21 cellular contexts compared by ENCODE assay signal in genomic region chr2:60158262-60158661, GRCh38.
DNase-seq lines count a peak whose midpoint lies in the region; ATAC-seq and TF ChIP-seq lines count a peak whose summit lies in the region.
"Had no signal": no experiment of that assay in that cellular context is flagged by ENCODE, and none has a peak within 500 bp of the region (broad histone marks: within the 10 kb centered on the region; RNA-seq: fewer than 3 reads in every experiment).

No MANE protein-coding gene starts in this region.

- DNase-seq in G401 (ENCODE audit: low spot score) (peak; percentile 44), T-helper 9 cell (no peak), GM19238 (ENCODE audit: insufficient read length, low spot score) (no peak), upper lobe of left lung (no peak), left lobe of liver (ENCODE audit: low spot score) (no peak)
- DNase-seq: activated CD4-positive, alpha-beta T cell treated with anti-CD3 and anti-CD28 coated beads, Interleukin-2, amount 10 ng/mL, durations not matched to agents 24 days and 14 days; C1 segment of cervical spinal cord; dermis blood vessel endothelial cell; foreskin fibroblast; hypothalamus; NCI-H1417 treated with DMSO at 0.1 percent for 48 hours; NCI-H526 treated with DMSO at 0.1 percent for 48 hours; nucleus accumbens; spleen; stimulated activated CD8-positive, alpha-beta memory T cell treated with anti-CD3 and anti-CD28 coated beads, Interleukin-4, amount 100 ng/mL, for 48 hours had no signal

- WGBS in upper lobe of left lung, 2 donors: 83 to 88% methylated on average over 1 of the region's 1 CpG

- in situ Hi-C loops in G401 (cut with HindIII; ENCODE audit: low sequenced_read_pairs): no loop called here

- no peaks in the 10 kb centered on the region for H3K9me3 ChIP-seq in upper lobe of left lung
- H3K9me3 ChIP-seq: vagina had no signal

- ATAC-seq in GM18870 (IDR thresholded peaks at IDR 0.05; ENCODE audit: unreplicated experiment): peak; percentile 65
- peak; percentile 49 for ATAC-seq in GM21825 (IDR thresholded peaks at IDR 0.05; ENCODE audit: unreplicated experiment)
- peak; percentile 80 for ATAC-seq in HG03095 (IDR thresholded peaks at IDR 0.05; ENCODE audit: unreplicated experiment)
- no peak for ATAC-seq in upper lobe of left lung (ENCODE audit: low FRiP score in 2 of 2)
- ATAC-seq in left lobe of liver: no peak
- ATAC-seq: HepG2 had no signal

- no peaks in the 10 kb centered on the region for H3K36me3 ChIP-seq in upper lobe of left lung
- H3K36me3 ChIP-seq: spleen, vagina had no signal

- no peak overlapping the region for H3K27ac ChIP-seq in upper lobe of left lung
- H3K27ac ChIP-seq: epithelial cell of prostate, spleen, vagina had no signal

- no peaks in the 10 kb centered on the region for H3K27me3 ChIP-seq in upper lobe of left lung
- H3K27me3 ChIP-seq: spleen, vagina had no signal

- no peaks in the 10 kb centered on the region for H3K4me1 ChIP-seq in upper lobe of left lung
- H3K4me1 ChIP-seq: vagina had no signal

- H3K4me3 ChIP-seq in upper lobe of left lung: no peak overlapping the region
- H3K4me3 ChIP-seq: spleen, vagina had no signal

- TF ChIP-seq EP300 in upper lobe of left lung (IDR thresholded peaks at IDR 0.05): no peak

- no peak for TF ChIP-seq CTCF in upper lobe of left lung (IDR thresholded peaks at IDR 0.05)

- no peak for TF ChIP-seq POLR2A in upper lobe of left lung (IDR thresholded peaks at IDR 0.05)

Comparison
In these comparisons a context has a peak if more than half of its experiments do, and no peak if none do; other contexts are left out.
1. ATAC-seq: peak in GM18870 (single experiment), GM21825 (single experiment) and HG03095 (single experiment); none in upper lobe of left lung (0 of 2) and left lobe of liver (single experiment).